Comparison of ENCODE assay signal across 7 cellular contexts in genomic region chr7:148286150-148286549, GRCh38.
DNase-seq lines count a peak whose midpoint lies in the region; ATAC-seq and TF ChIP-seq lines count a peak whose summit lies in the region.

No MANE protein-coding gene starts in this region.

- H3K27ac Mint-ChIP-seq in nephron: no peak overlapping the region
- no peak overlapping the region for H3K27ac Mint-ChIP-seq in activated CD8-positive, alpha-beta memory T cell treated with anti-CD3 and anti-CD28 coated beads, Interleukin-2, amount 10 ng/mL, durations not matched to agents 7 days and 5 days

- WGBS in stomach, 5 donors: 7 to 24% (median 16%) methylated on average over 2 of the region's 2 CpGs

- H3K36me3 Mint-ChIP-seq in nephron (ENCODE audit: low read depth): no peaks in the 10 kb centered on the region
- no peaks in the 10 kb centered on the region for H3K36me3 Mint-ChIP-seq in activated CD8-positive, alpha-beta memory T cell treated with anti-CD3 and anti-CD28 coated beads, Interleukin-2, amount 10 ng/mL, durations not matched to agents 7 days and 5 days

- H3K4me1 Mint-ChIP-seq in nephron: no peaks in the 10 kb centered on the region
- H3K4me1 Mint-ChIP-seq in activated CD8-positive, alpha-beta memory T cell treated with anti-CD3 and anti-CD28 coated beads, Interleukin-2, amount 10 ng/mL, durations not matched to agents 7 days and 5 days: no peaks in the 10 kb centered on the region

- no peaks in the 10 kb centered on the region for H3K36me3 ChIP-seq in GM06990 (ENCODE audit: control insufficient read depth, insufficient read depth, low read length)
- H3K36me3 ChIP-seq in brain microvascular endothelial cell (replicated peaks): no peaks in the 10 kb centered on the region
- H3K36me3 ChIP-seq in stomach: no peaks in the 10 kb centered on the region

- H3K4me3 ChIP-seq in GM06990 (replicated peaks; ENCODE audit: low read depth, low read length) (no peak overlapping the region), brain microvascular endothelial cell (ENCODE audit: low read depth, low read length) (no peak overlapping the region), stomach (no peak overlapping the region)

- H3K27ac ChIP-seq in brain microvascular endothelial cell: no peak overlapping the region
- H3K27ac ChIP-seq in stomach: no peak overlapping the region

- in situ Hi-C loops in brain microvascular endothelial cell (cut with HindIII; ENCODE audit: low pct_ligation_motif_present, low sequenced_read_pairs): no loop called here

- no peak for TF ChIP-seq POLR2A in stomach (IDR thresholded peaks at IDR 0.05)

- H3K4me1 ChIP-seq in stomach: no peaks in the 10 kb centered on the region

- H3K9me3 ChIP-seq in stomach: no peaks in the 10 kb centered on the region

- TF ChIP-seq EP300 in stomach (IDR thresholded peaks at IDR 0.05): no peak

- no peaks in the 10 kb centered on the region for H3K27me3 ChIP-seq in GM06990 (replicated peaks; ENCODE audit: control insufficient read depth, insufficient read depth, low read length)
- H3K27me3 ChIP-seq in brain microvascular endothelial cell (replicated peaks): no peaks in the 10 kb centered on the region
- no peaks in the 10 kb centered on the region for H3K27me3 ChIP-seq in stomach

- ATAC-seq in activated CD8-positive, alpha-beta memory T cell treated with anti-CD3 and anti-CD28 coated beads, Interleukin-2, amount 10 ng/mL, durations not matched to agents 7 days and 5 days: no peak

- peak; percentile 61 for TF ChIP-seq CTCF in GM06990 (IDR thresholded peaks at IDR 0.05; ENCODE audit: insufficient read depth, low read length, poor library complexity, severe bottlenecking)
- no peak for TF ChIP-seq CTCF in brain microvascular endothelial cell (IDR thresholded peaks at IDR 0.05; ENCODE audit: low read depth, low read length, missing control alignments)
- TF ChIP-seq CTCF in nephron (IDR thresholded peaks at IDR 0.05; ENCODE audit: unreplicated experiment in 3 of 3): peak; percentile 45 to 54 (median 48)
- TF ChIP-seq CTCF in stomach (IDR thresholded peaks at IDR 0.05): no peak

- DNase-seq in GM06990 (ENCODE audit: extremely low read depth, insufficient read length) (no peak), MV-4-11 (lab: John Stamatoyannopoulos, UW) (peak; percentile 2), brain microvascular endothelial cell (peak; percentile 12), stomach (no peak)
- DNase-seq in activated CD8-positive, alpha-beta memory T cell treated with anti-CD3 and anti-CD28 coated beads, Interleukin-2, amount 10 ng/mL, durations not matched to agents 7 days and 5 days: no peak
- no peak for DNase-seq in activated T-cell treated with anti-CD3 and anti-CD28 coated beads, Interleukin-2, amount 50 U/mL, for 48 hours

- intact Hi-C loops in stomach (cut with DNase I; ENCODE audit: low total_unique reads): no loop called here

- no peaks in the 10 kb centered on the region for H3K27me3 Mint-ChIP-seq in nephron (ENCODE audit: low read depth)
- no peaks in the 10 kb centered on the region for H3K27me3 Mint-ChIP-seq in activated CD8-positive, alpha-beta memory T cell treated with anti-CD3 and anti-CD28 coated beads, Interleukin-2, amount 10 ng/mL, durations not matched to agents 7 days and 5 days

- H3K4me3 Mint-ChIP-seq in nephron: no peak overlapping the region
- no peak overlapping the region for H3K4me3 Mint-ChIP-seq in activated CD8-positive, alpha-beta memory T cell treated with anti-CD3 and anti-CD28 coated beads, Interleukin-2, amount 10 ng/mL, durations not matched to agents 7 days and 5 days

- H3K9me3 Mint-ChIP-seq in nephron: peaks cover 5% of the 10 kb centered on the region
- H3K9me3 Mint-ChIP-seq in activated CD8-positive, alpha-beta memory T cell treated with anti-CD3 and anti-CD28 coated beads, Interleukin-2, amount 10 ng/mL, durations not matched to agents 7 days and 5 days (ENCODE audit: low read depth): no peaks in the 10 kb centered on the region

- CTCF ChIA-PET in activated CD8-positive, alpha-beta memory T cell treated with anti-CD3 and anti-CD28 coated beads, Interleukin-2, amount 10 ng/mL, durations not matched to agents 7 days and 5 days (lab: Charles Lee): no interaction called here

Comparison
In these comparisons a context has a peak if more than half of its experiments do, and no peak if none do; other contexts are left out.
1. DNase-seq: peak in MV-4-11 (single experiment) and brain microvascular endothelial cell (single experiment); none in GM06990 (single experiment), activated CD8-positive, alpha-beta memory T cell treated with anti-CD3 and anti-CD28 coated beads, Interleukin-2, amount 10 ng/mL, durations not matched to agents 7 days and 5 days (single experiment), stomach (single experiment) and activated T-cell treated with anti-CD3 and anti-CD28 coated beads, Interleukin-2, amount 50 U/mL, for 48 hours (0 of 2).
2. CTCF ChIP-seq: peak in GM06990 (single experiment) and nephron (3 of 3); none in brain microvascular endothelial cell (single experiment) and stomach (0 of 7).